13 cellular contexts compared by ENCODE assay signal in genomic region chr2:42223822-42224268, GRCh38. TPM values are rescaled to one million over a fixed set of nuclear protein-coding genes. Genes with fewer than 3 reads are reported as not detected.
DNase-seq lines count a peak whose midpoint lies in the region; ATAC-seq, FAIRE-seq and TF ChIP-seq lines count a peak whose summit lies in the region.
"Had no signal": no experiment of that assay in that cellular context is flagged by ENCODE, and none has a peak within 500 bp of the region (broad histone marks: within the 10 kb centered on the region; RNA-seq: fewer than 3 reads in every experiment).

No MANE protein-coding gene starts in this region.

- POLR2A ChIA-PET in HEK293T (lab: Yijun Ruan, JAX), result no interaction called here

- no peak overlapping the region for H3K9ac ChIP-seq in OCI-LY3 (ENCODE audit: low read length)

- H3K36me3 Mint-ChIP-seq in effector memory CD8-positive, alpha-beta T cell (ENCODE audit: insufficient read depth), result peaks cover 51% of the 10 kb centered on the region

- peaks cover 73% of the 10 kb centered on the region for H4K20me1 ChIP-seq in OCI-LY3 (ENCODE audit: insufficient read depth, low read length)

- H3K27ac ChIP-seq in OCI-LY3 (ENCODE audit: low read length), result no peak overlapping the region
- H3K27ac ChIP-seq: ascending aorta, thyroid gland had no signal

- H3K9me3 ChIP-seq in OCI-LY3 (ENCODE audit: insufficient read depth, low read length), result no peaks in the 10 kb centered on the region
- H3K9me3 ChIP-seq: ascending aorta, heart right ventricle, thyroid gland had no signal

- H3K4me1 Mint-ChIP-seq in effector memory CD8-positive, alpha-beta T cell (ENCODE audit: low read depth in 2 of 2), result peaks cover 46 to 62% of the 10 kb centered on the region in 2 donors

- TF ChIP-seq POLR2A in GM12891 (IDR thresholded peaks at IDR 0.05; ENCODE audit: low read depth, low read length), result no peak

- CTCF ChIA-PET in HEK293T (lab: Yijun Ruan, JAX), result no interaction called here

- H3K4me3 ChIP-seq in OCI-LY3 (ENCODE audit: low read length), result no peak overlapping the region
- H3K4me3 ChIP-seq: ascending aorta, heart right ventricle, thyroid gland had no signal

- DNase-seq in GM12891 (ENCODE audit: insufficient read length, low spot score) (no peak), pulmonary artery endothelial cell (ENCODE audit: low read depth, low spot score) (peak; percentile 3), HEK293T (ENCODE audit: extremely low spot score) (no peak), NCI-H510A (lab: John Stamatoyannopoulos, UW) (no peak)
- no peak for DNase-seq in effector memory CD8-positive, alpha-beta T cell
- DNase-seq: effector memory CD4-positive, alpha-beta T cell; heart right ventricle; NCI-H524 treated with DMSO at 0.1 percent for 48 hours; thyroid gland had no signal

- H3K79me2 ChIP-seq in OCI-LY3 (ENCODE audit: low read length), result peaks cover 60% of the 10 kb centered on the region

- peak overlapping the region in 1 of 2 donors; percentile 14 for H3K27ac Mint-ChIP-seq in effector memory CD8-positive, alpha-beta T cell

- ATAC-seq in effector memory CD8-positive, alpha-beta T cell (replicated peaks), result no peak
- no peak for ATAC-seq in HG03159 (IDR thresholded peaks at IDR 0.05; ENCODE audit: unreplicated experiment)

- no peaks in the 10 kb centered on the region for H3K27me3 Mint-ChIP-seq in effector memory CD8-positive, alpha-beta T cell

- no peaks in the 10 kb centered on the region for H3K9me3 Mint-ChIP-seq in effector memory CD8-positive, alpha-beta T cell

- peak overlapping the region; percentile 11 to 41 for H3K4me3 Mint-ChIP-seq in effector memory CD8-positive, alpha-beta T cell

- H3K27me3 ChIP-seq in OCI-LY3 (ENCODE audit: low read depth, low read length), result no peaks in the 10 kb centered on the region
- H3K27me3 ChIP-seq: ascending aorta, heart right ventricle, thyroid gland had no signal

- H2AFZ ChIP-seq in OCI-LY3 (ENCODE audit: low read depth, low read length), result no peak overlapping the region

- TF ChIP-seq CTCF in OCI-LY3 (IDR thresholded peaks at IDR 0.05; ENCODE audit: low read depth, low read length), result no peak

- no peak for FAIRE-seq in GM12891 (lab: Jason Lieb, UNC)
- FAIRE-seq: HTR-8/SVneo had no signal

- H3K36me3 ChIP-seq in OCI-LY3 (replicated peaks; ENCODE audit: low read depth, low read length), result peaks cover 3% of the 10 kb centered on the region
- H3K36me3 ChIP-seq: ascending aorta, heart right ventricle, thyroid gland had no signal

- peaks cover 15% of the 10 kb centered on the region for H3K4me1 ChIP-seq in OCI-LY3 (ENCODE audit: low read length)

- H3K4me2 ChIP-seq in OCI-LY3 (ENCODE audit: low read length), result peak overlapping the region; percentile 27

TF ChIP-seq in GM12891, 5 proteins besides CTCF, POLR2A, EP300 and RAD21:
- no peak for TF ChIP-seq POLR2AphosphoS5 (IDR thresholded peaks at IDR 0.05; ENCODE audit: low read depth, low read length)
- peak; percentile 44; the same call in 1 of the 2 replicates for TF ChIP-seq SPI1 (IDR thresholded peaks at IDR 0.05; ENCODE audit: low read depth, low read length)

TF ChIP-seq in HEK293T, 16 proteins besides CTCF, POLR2A, EP300 and RAD21:
- TF ChIP-seq LEF1 (IDR thresholded peaks at IDR 0.05; ENCODE audit: borderline replicate concordance) (no peak), BHLHE40 (IDR thresholded peaks at IDR 0.05; ENCODE audit: borderline replicate concordance) (no peak), ZNF384 (IDR thresholded peaks at IDR 0.05) (no peak), HDGF (IDR thresholded peaks at IDR 0.05; ENCODE audit: borderline replicate concordance) (no peak), FOXK2 (IDR thresholded peaks at IDR 0.05) (no peak), PKNOX1 (IDR thresholded peaks at IDR 0.05) (no peak), SUZ12 (IDR thresholded peaks at IDR 0.05) (no peak), L3MBTL2 (conservative IDR thresholded peaks at IDR 0.05) (no peak), FOXA1 (IDR thresholded peaks at IDR 0.05) (no peak)

RNA-seq across cellular contexts. Expression of gene EML4, which starts 54.7 kb away (rescaled TPM):
- 23.4 TPM for polyA plus RNA-seq in GM12891 (2012; ENCODE audit: low read depth, missing spikeins)
- total RNA-seq in pulmonary artery endothelial cell, result 23.5 and 25.3 TPM in 2 replicates
